Comparison of ENCODE assay signal across 10 cellular contexts in the genomic region with DNA sequence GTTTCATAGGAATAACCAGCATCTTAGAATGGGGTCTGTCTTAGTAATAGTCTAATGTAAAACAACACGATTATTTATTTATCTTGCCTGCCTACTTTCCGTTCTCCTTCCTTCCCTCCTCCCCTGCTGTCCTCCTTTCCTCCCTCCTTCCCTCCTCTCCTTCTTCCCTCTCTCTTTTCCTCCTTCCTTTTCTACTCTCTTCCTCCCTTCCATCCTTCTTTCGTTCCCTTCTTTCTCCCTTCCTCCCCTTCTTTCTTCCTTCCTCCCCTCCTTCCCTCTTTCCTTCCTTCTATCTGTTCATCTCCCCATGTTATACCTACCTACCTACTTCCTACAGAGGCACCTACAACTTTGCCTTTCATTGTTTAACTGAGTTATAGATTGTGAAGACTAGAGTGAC.
"Had no signal": no experiment of that assay in that cellular context is flagged by ENCODE, and none has a peak within 500 bp of the region (broad histone marks: within the 10 kb centered on the region; RNA-seq: fewer than 3 reads in every experiment).

No MANE protein-coding gene starts in this region.

- H3K27ac Mint-ChIP-seq: GM23338, HFFc6 had no signal

- H3K4me3 Mint-ChIP-seq: GM23338, H9, HFFc6 had no signal

- FAIRE-seq: H54 had no signal

- ATAC-seq: GM23338, HCT116 had no signal

- H2AFZ ChIP-seq: GM23248, GM23338 had no signal

- H3K9me3 Mint-ChIP-seq: HFFc6 had no signal

- H3K9me3 ChIP-seq: HAP-1 had no signal

- H3K4me2 ChIP-seq: GM23338 had no signal

- DNase-seq: GM23248, GOT3, H7, H9, HCEC 1CT, HFFc6 had no signal

- H3K9ac ChIP-seq: GM23248 had no signal

- H3K36me3 ChIP-seq: HAP-1 had no signal

- H3K27ac ChIP-seq: GM23248 had no signal

- H3K4me3 ChIP-seq: GM23248, GM23338, HAP-1 had no signal
